Comparison of ENCODE assay signal across 15 cellular contexts in genomic region chr5:149761461-149761860, GRCh38. TPM values are rescaled to one million over a fixed set of nuclear protein-coding genes. Genes with fewer than 3 reads are reported as not detected.
A peak's percentile ranks its signal among the peaks of the same experiment; 100 is the strongest.
DNase-seq lines count a peak whose midpoint lies in the region; TF ChIP-seq lines count a peak whose summit lies in the region.
"Had no signal": no experiment of that assay in that cellular context is flagged by ENCODE, and none has a peak within 500 bp of the region (broad histone marks: within the 10 kb centered on the region; RNA-seq: fewer than 3 reads in every experiment).

No MANE protein-coding gene starts in this region.

- no peak overlapping the region for H3K27ac ChIP-seq in Peyer's patch
- H3K27ac ChIP-seq: GM23248 had no signal

- peaks cover 7% of the 10 kb centered on the region for H3K27me3 Mint-ChIP-seq in brain

- peaks cover 1 to 7% (median 4%) of the 10 kb centered on the region in 5 experiments for H3K9me3 Mint-ChIP-seq in brain

- no peak for TF ChIP-seq POLR2A in Peyer's patch (IDR thresholded peaks at IDR 0.05)

- H3K4me1 Mint-ChIP-seq in brain, result peaks cover 61% of the 10 kb centered on the region

- H3K4me3 ChIP-seq in Peyer's patch, result no peak overlapping the region
- H3K4me3 ChIP-seq: GM12878, GM23248 had no signal

- no peaks in the 10 kb centered on the region for H3K36me3 ChIP-seq in Peyer's patch

- peak overlapping the region in 1 of 5 experiments; percentile 2 for H3K4me3 Mint-ChIP-seq in brain
- H3K4me3 Mint-ChIP-seq: CD14-positive monocyte; CD8-positive, alpha-beta T cell had no signal

- DNase-seq in Caki2 (ENCODE audit: low read depth) (peak; percentile 59), kidney glomerular epithelial cell (lab: John Stamatoyannopoulos, UW) (peak; percentile 34), renal cortical epithelial cell (ENCODE audit: low read depth) (peak; percentile 66), Peyer's patch (no peak), foreskin melanocyte (no peak)
- DNase-seq in activated CD4-positive, alpha-beta T cell treated with anti-CD3 and anti-CD28 coated beads for 48 hours, result no peak
- DNase-seq: CD8-positive, alpha-beta T cell; COR-L47; DMS53; GM23248; H7; IMR-90 had no signal

- in situ Hi-C loops in Caki2 (cut with HindIII; ENCODE audit: low pct_unique_long_range_greater_than_20kb, low sequenced_read_pairs), result no loop called here

- H3K27me3 ChIP-seq in Peyer's patch, result no peaks in the 10 kb centered on the region

- peak overlapping the region in 3 of 5 experiments; percentile 75 to 86 (median 77) for H3K27ac Mint-ChIP-seq in brain
- H3K27ac Mint-ChIP-seq: CD14-positive monocyte; CD8-positive, alpha-beta T cell had no signal

- peaks cover 0 to 20% (median 0%) of the 10 kb centered on the region in 4 donors for H3K4me1 ChIP-seq in Peyer's patch

- no peaks in the 10 kb centered on the region for H3K36me3 Mint-ChIP-seq in brain

- TF ChIP-seq CTCF in brain (conservative IDR thresholded peaks at IDR 0.05), result no peak
- no peak for TF ChIP-seq CTCF in Peyer's patch (IDR thresholded peaks at IDR 0.05)

- no peaks in the 10 kb centered on the region for H3K9me3 ChIP-seq in Peyer's patch

RNA-seq across cellular contexts. Expression of gene PPARGC1B, which starts 31.4 kb away (rescaled TPM):
- 0.17 and 0.43 TPM in 2 replicates for total RNA-seq in Caki2 (2014; rRNA removed; shearing (Covaris generic); ENCODE audit: low replicate concordance)
- 0.41 TPM for polyA plus RNA-seq in brain (ENCODE audit: insufficient read depth, low read depth, low replicate concordance)
- total RNA-seq in renal cortical epithelial cell (0.52 and 0.55 TPM in 2 replicates), Peyer's patch (10 to 100 TPM; 36.8 to 53.6 (median 46.7) TPM)

Comparison
In these comparisons a context has a peak if more than half of its experiments do, and no peak if none do; other contexts are left out.
1. DNase-seq: peak in Caki2 (single experiment), kidney glomerular epithelial cell (single experiment) and renal cortical epithelial cell (single experiment); none in Peyer's patch (0 of 3), activated CD4-positive, alpha-beta T cell treated with anti-CD3 and anti-CD28 coated beads for 48 hours (single experiment) and foreskin melanocyte (single experiment).
2. RNA of gene PPARGC1B, which starts 31.4 kb away (total RNA-seq): 36.8 to 53.6 TPM in Peyer's patch; 0.52 to 0.55 TPM in renal cortical epithelial cell and 0.17 to 0.43 TPM in Caki2; every median in the first group is over 10 times any median in the second.